Comparison of ENCODE assay signal across 9 cellular contexts in genomic region chr2:55923091-55923977, GRCh38. TPM values are rescaled to one million over a fixed set of nuclear protein-coding genes. Genes with fewer than 3 reads are reported as not detected.
A peak's percentile ranks its signal among the peaks of the same experiment; 100 is the strongest.
DNase-seq lines count a peak whose midpoint lies in the region; ATAC-seq, FAIRE-seq and TF ChIP-seq lines count a peak whose summit lies in the region.
"Had no signal": no experiment of that assay in that cellular context is flagged by ENCODE, and none has a peak within 500 bp of the region (broad histone marks: within the 10 kb centered on the region; RNA-seq: fewer than 3 reads in every experiment).

EFEMP1 (minus strand) TSS chr2:55923782; CDS start chr2:55922440, 1,342 bp downstream.

- peaks cover 4% of the 10 kb centered on the region for H3K27me3 Mint-ChIP-seq in glutamatergic neuron (ENCODE audit: unreplicated experiment)
- peaks cover 53% of the 10 kb centered on the region for H3K27me3 Mint-ChIP-seq in osteocyte (ENCODE audit: unreplicated experiment)

- peaks cover 2% of the 10 kb centered on the region for H3K4me1 Mint-ChIP-seq in glutamatergic neuron (ENCODE audit: low read depth, unreplicated experiment)
- peaks cover 12% of the 10 kb centered on the region for H3K4me1 Mint-ChIP-seq in osteocyte (ENCODE audit: unreplicated experiment)

- no peak for FAIRE-seq in GM19239 (lab: Jason Lieb, UNC)

- no peak within 1 kb of the TSS for H3K27ac ChIP-seq in WERI-Rb-1
- H3K27ac ChIP-seq: BLaER1 treated with 17β-estradiol and CSF1 and Interleukin-3, amounts not matched to agents 10 nM and 100 nM had no signal

- TF ChIP-seq CTCF in WERI-Rb-1 (IDR thresholded peaks at IDR 0.05; ENCODE audit: low read depth, low read length) (0 out of 2 replicates have a peak, but pooled peaks have one; percentile 19), glutamatergic neuron (IDR thresholded peaks at IDR 0.05; ENCODE audit: partially characterized antibody, unreplicated experiment) (no peak), osteocyte (IDR thresholded peaks at IDR 0.05) (no peak)

- no peak for ATAC-seq in GM19455 (IDR thresholded peaks at IDR 0.05; ENCODE audit: unreplicated experiment)

- peak within 1 kb of the TSS; percentile 25 for H3K27ac Mint-ChIP-seq in glutamatergic neuron (ENCODE audit: unreplicated experiment)
- no peak within 1 kb of the TSS for H3K27ac Mint-ChIP-seq in osteocyte (ENCODE audit: unreplicated experiment)

- H3K4me3 Mint-ChIP-seq in glutamatergic neuron (ENCODE audit: unreplicated experiment) (peak within 1 kb of the TSS; percentile 89), osteocyte (ENCODE audit: unreplicated experiment) (peak within 1 kb of the TSS; percentile 77)

- H3K9me3 Mint-ChIP-seq in glutamatergic neuron (ENCODE audit: unreplicated experiment) (no peaks in the 10 kb centered on the region), osteocyte (ENCODE audit: unreplicated experiment) (no peaks in the 10 kb centered on the region)

- H3K9me3 ChIP-seq in WERI-Rb-1 (ENCODE audit: severe bottlenecking): no peaks in the 10 kb centered on the region

- H3K27me3 ChIP-seq in WERI-Rb-1 (ENCODE audit: insufficient read depth, low read depth, severe bottlenecking): peaks cover 13% of the 10 kb centered on the region
- H3K27me3 ChIP-seq: BLaER1 treated with 17β-estradiol and CSF1 and Interleukin-3, amounts not matched to agents 10 nM and 100 nM had no signal

- no peaks in the 10 kb centered on the region for H3K36me3 Mint-ChIP-seq in glutamatergic neuron (ENCODE audit: unreplicated experiment)
- no peaks in the 10 kb centered on the region for H3K36me3 Mint-ChIP-seq in osteocyte (ENCODE audit: unreplicated experiment)

- no peaks in the 10 kb centered on the region for H3K36me3 ChIP-seq in WERI-Rb-1

- H3K4me3 ChIP-seq in WERI-Rb-1 (ENCODE audit: low read depth, low read length): peak within 1 kb of the TSS; percentile 46
- H3K4me3 ChIP-seq: BLaER1 treated with 17β-estradiol and CSF1 and Interleukin-3, amounts not matched to agents 10 nM and 100 nM had no signal

- DNase-seq in DMS79 treated with DMSO at 0.1 percent for 48 hours (lab: John Stamatoyannopoulos, UW) (peak; percentile 13), DMS79 (lab: John Stamatoyannopoulos, UW) (no peak), HPDE6-E6E7 (ENCODE audit: extremely low spot score) (peak; percentile 72), WERI-Rb-1 (peak; percentile 82), glutamatergic neuron (peak; percentile 80), osteocyte (ENCODE audit: extremely low spot score, unreplicated experiment) (no peak), GM19239 (ENCODE audit: insufficient read length, low spot score) (no peak)

RNA-seq across cellular contexts. Expression of gene EFEMP1, which starts in this region (rescaled TPM):
- total RNA-seq in glutamatergic neuron (ENCODE audit: unreplicated experiment) (1.2 TPM), osteocyte (7.4 and 8.3 TPM in 2 replicates)

Comparison
In these comparisons a context has a peak if more than half of its experiments do, and no peak if none do; other contexts are left out.
1. DNase-seq: peak in DMS79 treated with DMSO at 0.1 percent for 48 hours (single experiment), HPDE6-E6E7 (single experiment), WERI-Rb-1 (single experiment) and glutamatergic neuron (single experiment); none in DMS79 (single experiment), osteocyte (single experiment) and GM19239 (single experiment).